ENCODE assay signal across 8 cellular contexts in genomic region chr12:49264873-49265792, GRCh38. TPM values are rescaled to one million over a fixed set of nuclear protein-coding genes. Genes with fewer than 3 reads are reported as not detected.
DNase-seq lines count a peak whose midpoint lies in the region; TF ChIP-seq lines count a peak whose summit lies in the region.

TUBA1C (plus strand) TSS chr12:49265082; CDS start chr12:49265182, 100 bp downstream.

- H3K4me1 ChIP-seq in mesodermal cell (ENCODE audit: control insufficient read depth, insufficient read depth, low read length, poor library complexity, severe bottlenecking): peaks cover 22% of the 10 kb centered on the region

- H3K4me3 ChIP-seq in mesodermal cell (ENCODE audit: extremely low read depth, insufficient read depth, low read length, poor library complexity, severe bottlenecking): peak within 1 kb of the TSS; percentile 99

- no peaks in the 10 kb centered on the region for H3K9me3 ChIP-seq in mesodermal cell (ENCODE audit: control insufficient read depth, low read length)

- in situ Hi-C loops in endometrial microvascular endothelial cells (cut with HindIII; ENCODE audit: inconsistent ontology term, low pct_unique_long_range_greater_than_20kb, low sequenced_read_pairs): no loop called here

- peak; percentile 93 for DNase-seq in CMK (ENCODE audit: low read depth)
- peak; percentile 99 for DNase-seq in GM20000 (ENCODE audit: low spot score)
- peak; percentile 96 for DNase-seq in HT-29 (ENCODE audit: low spot score)
- peak; percentile 88 for DNase-seq in NOMO-1 treated with DMSO at 0.1 percent for 48 hours (lab: John Stamatoyannopoulos, UW; ENCODE audit: unreplicated experiment)
- peak; percentile 53 for DNase-seq in activated CD8-positive, alpha-beta memory T cell treated with anti-CD3 and anti-CD28 coated beads, Interleukin-2, amount 50 U/mL, for 1 hour (ENCODE audit: extremely low read depth)
- peak; percentile 74 to 81 for DNase-seq in stimulated activated CD8-positive, alpha-beta memory T cell treated with anti-CD3 and anti-CD28 coated beads, Interleukin-15, amount 100 ng/mL, for 4 hours (ENCODE audit: low read depth in 2 of 2)

- TF ChIP-seq CTCF in GM20000 (IDR thresholded peaks at IDR 0.05; ENCODE audit: extremely low read depth, missing control alignments): no peak

- WGBS in mesodermal cell (ENCODE audit: insufficient coverage in 2 of 2), 2 experiments: 0 to 1% methylated on average over 32 to 42 of the region's 61 CpGs

- peak within 1 kb of the TSS; percentile 95 for H3K27ac ChIP-seq in mesodermal cell (ENCODE audit: low read depth, low read length, severe bottlenecking)

- H3K36me3 ChIP-seq in mesodermal cell (ENCODE audit: control insufficient read depth, insufficient read depth, low read length): peaks cover 45% of the 10 kb centered on the region

RNA-seq across cellular contexts. Expression of gene TUBA1C, which starts in this region (rescaled TPM):
- total RNA-seq in HT-29 (2014; rRNA removed; shearing (Covaris generic)): 978 and 1,044 TPM in 2 replicates
- total RNA-seq in endometrial microvascular endothelial cells (ENCODE audit: inconsistent ontology term): 2,045 TPM
- polyA plus RNA-seq in mesodermal cell (2013, experiment 1 of 2): 699 TPM
- polyA plus RNA-seq in mesodermal cell (2013, experiment 2 of 2): 661 TPM

Comparison
In these comparisons a context has a peak if more than half of its experiments do, and no peak if none do; other contexts are left out.
1. Peak in every context shown above with its lines: DNase-seq, H3K4me3 ChIP-seq and H3K27ac ChIP-seq.